Comparison of ENCODE assay signal across 8 cellular contexts in the genomic region with DNA sequence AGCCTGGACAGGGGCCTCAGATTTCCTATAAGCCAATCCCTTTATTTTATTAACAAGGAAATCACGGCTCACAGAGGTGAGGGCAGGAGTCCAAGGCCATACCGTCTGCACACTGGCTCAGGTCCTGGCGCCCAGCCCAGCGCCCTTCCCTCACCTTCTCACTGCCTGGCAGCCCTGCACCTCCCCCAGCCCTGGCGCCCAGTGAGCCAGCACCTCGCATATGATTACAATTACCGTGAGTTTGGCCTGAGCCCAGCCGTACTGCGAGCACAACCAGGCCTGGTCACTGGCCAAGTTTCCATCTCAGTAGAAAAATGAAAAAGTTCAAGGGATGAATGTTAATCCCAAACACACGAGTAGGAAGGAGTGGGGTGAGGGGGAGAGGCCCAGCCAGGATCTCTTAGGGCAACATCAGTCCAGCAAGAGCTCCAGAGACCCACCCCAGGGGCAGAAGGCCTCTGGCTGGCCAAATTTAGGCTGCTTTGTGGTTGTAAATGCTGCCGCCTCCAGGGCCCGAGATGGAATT.
DNase-seq lines count a peak whose midpoint lies in the region; ATAC-seq lines count a peak whose summit lies in the region.

No MANE protein-coding gene starts in this region.

- peaks cover 2 to 29% of the 10 kb centered on the region in 2 donors for H3K4me1 ChIP-seq in esophagus (ENCODE audit: control insufficient read depth in 2 of 2, insufficient read depth in 2 of 2, low read length in 1 of 2)

- peak overlapping the region; percentile 84 to 88 for H3K27ac ChIP-seq in esophagus (ENCODE audit: low read depth in 2 of 2, low read length in 1 of 2)

- DNase-seq in COR-L47 (lab: John Stamatoyannopoulos, UW) (peak; percentile 92), NCI-H69 (lab: John Stamatoyannopoulos, UW) (peak; percentile 90), non-pigmented ciliary epithelial cell (ENCODE audit: low read depth) (peak; percentile 63), DMS114 treated with DMSO at 0.1 percent for 48 hours (lab: John Stamatoyannopoulos, UW; ENCODE audit: unreplicated experiment) (no peak), middle frontal gyrus (ENCODE audit: extremely low spot score, low spot score) (no peak), OCI-M2 (lab: John Stamatoyannopoulos, UW; ENCODE audit: unreplicated experiment) (no peak)

- H3K4me3 ChIP-seq in esophagus (ENCODE audit: low read depth in 1 of 2, low read length in 2 of 2) = no peak overlapping the region

- 25% methylated on average over 12 of the region's 12 CpGs for WGBS in esophagus, 2 donors

- no peaks in the 10 kb centered on the region for H3K36me3 ChIP-seq in esophagus (ENCODE audit: control insufficient read depth in 2 of 2, insufficient read depth in 2 of 2, low read length in 1 of 2)

- ATAC-seq in GM18861 (IDR thresholded peaks at IDR 0.05; ENCODE audit: unreplicated experiment) = no peak

- no peaks in the 10 kb centered on the region for H3K27me3 ChIP-seq in esophagus (ENCODE audit: control insufficient read depth in 1 of 2, insufficient read depth in 2 of 2, low read length in 2 of 2)

- no peaks in the 10 kb centered on the region for H3K9me3 ChIP-seq in esophagus (ENCODE audit: control insufficient read depth in 2 of 2, insufficient read depth in 1 of 2, low read depth in 1 of 2, low read length in 1 of 2)

Comparison
In these comparisons a context has a peak if more than half of its experiments do, and no peak if none do; other contexts are left out.
1. DNase-seq: peak in COR-L47 (single experiment), NCI-H69 (single experiment) and non-pigmented ciliary epithelial cell (single experiment); none in DMS114 treated with DMSO at 0.1 percent for 48 hours (single experiment), middle frontal gyrus (single experiment) and OCI-M2 (single experiment).